In the genomic region with DNA sequence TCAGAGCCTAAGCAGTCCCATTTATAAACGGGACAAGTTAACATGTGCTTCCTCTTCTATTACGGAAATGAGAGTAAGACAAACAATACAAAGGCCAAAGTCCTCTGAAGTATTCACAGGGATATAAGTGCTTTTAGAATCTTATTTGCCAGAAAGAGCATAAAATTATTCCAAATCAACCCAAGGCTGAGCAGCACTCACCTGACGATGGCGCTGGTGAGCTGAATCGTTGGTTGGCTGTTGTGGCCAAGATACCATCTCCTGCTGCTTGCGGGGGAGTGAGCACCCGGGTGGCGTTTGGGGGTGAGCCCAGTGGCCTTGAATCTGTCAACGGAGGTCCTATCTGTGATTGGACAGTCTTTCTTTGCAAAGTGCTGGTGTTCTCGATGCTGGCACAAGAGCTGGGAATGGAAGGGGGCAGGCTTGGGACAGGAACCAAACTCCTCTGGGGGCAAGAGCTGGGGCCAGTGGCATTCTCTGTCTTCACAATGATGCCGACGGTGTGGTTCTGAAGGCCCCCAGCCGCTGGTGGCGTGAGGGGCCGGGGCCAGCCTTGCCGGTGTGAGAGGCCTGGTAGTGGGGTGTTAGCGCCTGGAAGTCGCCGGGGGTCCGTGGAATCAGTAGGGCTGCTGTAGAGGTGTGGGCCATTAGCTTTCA, we compare ENCODE assay signal across 10 cellular contexts. TPM values are rescaled to one million over a fixed set of nuclear protein-coding genes. Genes with fewer than 3 reads are reported as not detected.
DNase-seq lines count a peak whose midpoint lies in the region; ATAC-seq, FAIRE-seq and TF ChIP-seq lines count a peak whose summit lies in the region.
"Had no signal": no experiment of that assay in that cellular context is flagged by ENCODE, and none has a peak within 500 bp of the region (broad histone marks: within the 10 kb centered on the region; RNA-seq: fewer than 3 reads in every experiment).

No MANE protein-coding gene starts in this region.

- CTCF ChIA-PET in HCT116 (lab: Charles Lee), result interaction anchor here (0.8 kb wide), 1 partner anchor 39 kb away, joined by 3 read pairs; a partner anchor contains a TSS
- CTCF ChIA-PET in K562 (lab: Yijun Ruan, JAX; ENCODE audit: low intra/inter-chr PET ratio), result interaction anchor here (0.6 to 1.2 kb wide), 3 partner anchors 41 to 297 kb away, joined by 3 to 6 read pairs (median 3); no protein-coding TSS in a partner anchor

- H2AFZ ChIP-seq in HCT116 (ENCODE audit: low read depth, low read length, poor library complexity, severe bottlenecking), result no peak overlapping the region
- no peak overlapping the region for H2AFZ ChIP-seq in K562 (ENCODE audit: low read depth, low read length)

- FAIRE-seq in K562 (lab: Jason Lieb, UNC), result peak; percentile 94

- in situ Hi-C loops in K562 (cut with MboI), result no loop called here

- ATAC-seq in HCT116 (0 out of 2 replicates have a peak, but pooled peaks have one; percentile 15), K562 (peak; percentile 89), lower lobe of right lung (peak; percentile 4 to 53)

- H3K9ac ChIP-seq in HCT116 (ENCODE audit: low read length), result no peak overlapping the region
- H3K9ac ChIP-seq in K562 (ENCODE audit: insufficient read depth in 1 of 2, low read depth in 2 of 2, low read length in 2 of 2), result peak overlapping the region in 1 of 2 experiments; percentile 72; a peak in 2 of 4 replicates

- H3K27ac ChIP-seq in HCT116 (ENCODE audit: low read depth, low read length) (no peak overlapping the region; the same call in 1 of the 2 replicates), K562 (ENCODE audit: extremely low read depth, low read depth, low read length) (peak overlapping the region; percentile 19; the same call in 2 of the 3 replicates), lower lobe of right lung (no peak overlapping the region)

- H3K27me3 ChIP-seq in HCT116 (ENCODE audit: insufficient read depth, low read length) (no peaks in the 10 kb centered on the region), K562 (ENCODE audit: control insufficient read depth in 2 of 2, insufficient read depth in 2 of 2, low read length in 2 of 2) (no peaks in the 10 kb centered on the region), lower lobe of right lung (ENCODE audit: low read depth) (no peaks in the 10 kb centered on the region)

- RAD21 ChIA-PET in HCT116 (lab: Charles Lee; ENCODE audit: low non-redundant PET in 1 of 2, low total read pairs in 2 of 2, uncharacterized antibody in 2 of 2, unreplicated experiment in 2 of 2), result no interaction called here

- TF ChIP-seq RAD21 in HCT116 (IDR thresholded peaks at IDR 0.05; ENCODE audit: low read depth) (no peak), K562 (CRISPR knock-in tag; conservative IDR thresholded peaks at IDR 0.05 in 1 of 2, IDR thresholded peaks at IDR 0.05 in 1 of 2) (peak; percentile 73 to 74)

- no peaks in the 10 kb centered on the region for H3K9me2 ChIP-seq in HCT116 (ENCODE audit: insufficient read depth)

- H3K36me3 ChIP-seq in HCT116 (ENCODE audit: control insufficient read depth in 1 of 2, insufficient read depth in 2 of 2, low read length in 2 of 2) (peaks cover 76 to 89% of the 10 kb centered on the region in 2 experiments), K562 (ENCODE audit: control insufficient read depth, insufficient read depth, low read length) (peaks cover 95% of the 10 kb centered on the region), lower lobe of right lung (peaks cover 99% of the 10 kb centered on the region)

- DNase-seq in AG09319 (ENCODE audit: extremely low read depth, low read depth), result no peak
- no peak for DNase-seq in HCT116 (ENCODE audit: low read depth, low spot score)
- DNase-seq in K562 (ENCODE audit: extremely low read depth in 1 of 4, low spot score in 3 of 4), result peak; percentile 91 to 98 (median 94)
- DNase-seq in lower lobe of right lung, result peak; percentile 50
- no peak for DNase-seq in amniotic stem cell (lab: John Stamatoyannopoulos, UW)
- DNase-seq in cortex of kidney (lab: John Stamatoyannopoulos, UW), result no peak
- DNase-seq in middle frontal gyrus (ENCODE audit: extremely low spot score, low spot score), result no peak
- no peak for DNase-seq in T1000 (lab: John Stamatoyannopoulos, UW)
- DNase-seq: NCI-H2107, T-helper 1 cell had no signal

- H3K4me1 ChIP-seq in HCT116 (ENCODE audit: control insufficient read depth in 1 of 2, insufficient read depth in 2 of 2, low read length in 2 of 2) (no peaks in the 10 kb centered on the region), K562 (replicated peaks in 1 of 2; ENCODE audit: control insufficient read depth in 2 of 2, insufficient read depth in 2 of 2, low read length in 2 of 2) (peaks cover 31 to 36% of the 10 kb centered on the region in 2 experiments), lower lobe of right lung (peaks cover 28% of the 10 kb centered on the region)

- POLR2A ChIA-PET in HCT116 (lab: Charles Lee), result no interaction called here
- POLR2A ChIA-PET in K562 (lab: Yijun Ruan, JAX), result interaction anchor here (0.5 to 2.0 kb wide), 15 partner anchors 13 to 787 kb away, joined by 3 to 15 read pairs (median 4); a partner anchor contains a TSS

- BruUV-seq in HCT116 (replicated peaks; lab: Mats Ljungman, UMichigan) (no TSS peak), K562 (replicated peaks; lab: Mats Ljungman, UMichigan) (no TSS peak)

- H4K20me1 ChIP-seq in HCT116 (ENCODE audit: insufficient read depth) (no peaks in the 10 kb centered on the region), K562 (replicated peaks; ENCODE audit: control insufficient read depth, insufficient read depth, low read length) (peaks cover 6% of the 10 kb centered on the region)

- no peak for TF ChIP-seq POLR2A in HCT116 (IDR thresholded peaks at IDR 0.05; ENCODE audit: borderline replicate concordance, extremely low read depth, insufficient read depth, insufficient read length)
- TF ChIP-seq POLR2A in K562 (conservative IDR thresholded peaks at IDR 0.05), result no peak; the same call in 1 of the 2 replicates

- TF ChIP-seq EP300 in K562 (IDR thresholded peaks at IDR 0.05; ENCODE audit: low read length), result peak; percentile 75; the same call in 1 of the 2 replicates

- no peaks in the 10 kb centered on the region for H3K9me3 ChIP-seq in HCT116 (ENCODE audit: control insufficient read depth in 1 of 2, insufficient read depth in 1 of 2, low read depth in 1 of 2, low read length in 2 of 2)
- peaks cover 4% of the 10 kb centered on the region; the same call in 1 of the 2 replicates for H3K9me3 ChIP-seq in K562 (replicated peaks; ENCODE audit: control insufficient read depth, insufficient read depth, low read depth, low read length)
- no peaks in the 10 kb centered on the region for H3K9me3 ChIP-seq in lower lobe of right lung

- H3K4me3 ChIP-seq in HCT116 (replicated peaks in 1 of 2; ENCODE audit: low read depth in 1 of 2, low read length in 2 of 2) (no peak overlapping the region), K562 (no peak overlapping the region), lower lobe of right lung (no peak overlapping the region)

- H3K79me2 ChIP-seq in HCT116 (ENCODE audit: insufficient read depth, low read length) (no peaks in the 10 kb centered on the region), K562 (ENCODE audit: control insufficient read depth, insufficient read depth, low read length) (peaks cover 5% of the 10 kb centered on the region; the same call in 1 of the 3 replicates)

- WGBS in K562 (ENCODE audit: insufficient coverage, low coverage, missing lambda C conversion rate), result 42% methylated on average over 20 of the region's 20 CpGs

- peak; percentile 3 for TF ChIP-seq CTCF in AG09319 (IDR thresholded peaks at IDR 0.05; ENCODE audit: low read depth, low read length)
- peak in 2 of 3 experiments; percentile 20 to 52; a peak in 2 of 6 replicates for TF ChIP-seq CTCF in HCT116 (IDR thresholded peaks at IDR 0.05 in 2 of 3, conservative IDR thresholded peaks at IDR 0.05 in 1 of 3; ENCODE audit: borderline replicate concordance in 1 of 3, insufficient read depth in 1 of 3, low read depth in 2 of 3, low read length in 2 of 3)
- peak; percentile 90 to 98 (median 92) for TF ChIP-seq CTCF in K562 (IDR thresholded peaks at IDR 0.05 in 2 of 3, conservative IDR thresholded peaks at IDR 0.05 in 1 of 3; ENCODE audit: insufficient read depth in 2 of 3, low read depth in 1 of 3, low read length in 3 of 3)
- peak; percentile 43 for TF ChIP-seq CTCF in lower lobe of right lung (IDR thresholded peaks at IDR 0.05)

- intact Hi-C loops in HCT116 (cut with micrococcal nuclease), result no loop called here
- intact Hi-C loops in K562 (cut with micrococcal nuclease), result no loop called here
- intact Hi-C loops in lower lobe of right lung (cut with DNase I), result loop anchor here (10.0 kb wide), 1 partner anchor 148 kb away; no protein-coding TSS in a partner anchor

- H3K9me1 ChIP-seq in K562 (ENCODE audit: control insufficient read depth, insufficient read depth, low read length), result peaks cover 5% of the 10 kb centered on the region

- no peak overlapping the region for H3K4me2 ChIP-seq in HCT116 (ENCODE audit: low read length)
- H3K4me2 ChIP-seq in K562 (ENCODE audit: insufficient read depth, low read length), result no peak overlapping the region

RNA-seq across cellular contexts. Expression of a gene that starts 9.5 kb away (rescaled TPM):
- 13.5 TPM for total RNA-seq in HCT116 (2021; ENCODE audit: unreplicated experiment)
- 5.6 and 7.3 TPM in 2 replicates for polyA plus RNA-seq in HCT116 (2012)
- 64.4 and 82.9 TPM in 2 replicates for total RNA-seq in K562 (2011; cell fraction: chromatin; rRNA removed; ENCODE audit: low replicate concordance)
- total RNA-seq in K562 (2011; cell fraction: nucleolus; rRNA removed), result 76.9 and 79.7 TPM in 2 replicates
- total RNA-seq in K562 (2011; cell fraction: nucleoplasm; rRNA removed), result 79.7 and 82.1 TPM in 2 replicates
- 52.3 and 56.7 TPM in 2 replicates for total RNA-seq in K562 (2014; rRNA removed)
- total RNA-seq in K562 (2014; rRNA removed; fragmentation: Illumina TruSeq; extraction: Trizol), result 21.5 and 25.2 TPM in 2 replicates
- 31.2 and 33.5 TPM in 2 replicates for total RNA-seq in K562 (2015; rRNA removed; fragmentation: Illumina TruSeq; extraction: Trizol)
- 39.5 and 42.4 TPM in 2 replicates for total RNA-seq in K562 (2021)
- polyA plus RNA-seq in K562 (2011; rRNA removed), result 26.9 and 36.3 TPM in 2 replicates
- 40.5 and 70.4 TPM in 2 replicates for polyA plus RNA-seq in K562 (2011; cell fraction: cytosol; rRNA removed)
- polyA plus RNA-seq in K562 (2011; cell fraction: nucleus; rRNA removed), result 24.6 and 32.8 TPM in 2 replicates
- 19.4 and 24.0 TPM in 2 replicates for polyA plus RNA-seq in K562 (2012)
- 30.2 and 32.3 TPM in 2 replicates for polyA plus RNA-seq in K562 (2014; fragmentation: Illumina TruSeq; extraction: Trizol)
- polyA plus RNA-seq in K562 (2014; fragmentation: Nextera tagmentation; extraction: Ambion mirVana), result under 1 TPM in 1 of 2 experiments, not detected in 1; 0.32 TPM
- polyA plus RNA-seq in K562 (2014; rRNA removed), result 44.9 and 53.3 TPM in 2 replicates
- polyA minus RNA-seq in K562 (2011; rRNA and poly(A)+ RNA removed), result 25.0 and 26.0 TPM in 2 replicates
- polyA minus RNA-seq in K562 (2011; cell fraction: cytosol; rRNA and poly(A)+ RNA removed), result 14.7 and 20.7 TPM in 2 replicates
- polyA minus RNA-seq in K562 (2011; cell fraction: nucleus; rRNA and poly(A)+ RNA removed), result 16.6 and 16.9 TPM in 2 replicates
- total RNA-seq in lower lobe of right lung, result 10.6 TPM

RNA-seq across cellular contexts. Expression of a gene that starts 14.9 kb away (rescaled TPM):
- 98.1 TPM for total RNA-seq in HCT116 (2021; ENCODE audit: unreplicated experiment)
- 58.9 and 59.8 TPM in 2 replicates for polyA plus RNA-seq in HCT116 (2012)
- total RNA-seq in K562 (2011; cell fraction: chromatin; rRNA removed; ENCODE audit: low replicate concordance), result 71.3 and 104 TPM in 2 replicates
- 66.8 and 70.7 TPM in 2 replicates for total RNA-seq in K562 (2011; cell fraction: nucleolus; rRNA removed)
- 69.2 and 74.4 TPM in 2 replicates for total RNA-seq in K562 (2011; cell fraction: nucleoplasm; rRNA removed)
- total RNA-seq in K562 (2014; rRNA removed), result 41.7 and 47.7 TPM in 2 replicates
- 22.8 and 28.5 TPM in 2 replicates for total RNA-seq in K562 (2014; rRNA removed; fragmentation: Illumina TruSeq; extraction: Trizol)
- 38.1 and 40.6 TPM in 2 replicates for total RNA-seq in K562 (2015; rRNA removed; fragmentation: Illumina TruSeq; extraction: Trizol)
- 138 and 143 TPM in 2 replicates for total RNA-seq in K562 (2021)
- 90.8 and 99.7 TPM in 2 replicates for polyA plus RNA-seq in K562 (2011; rRNA removed)
- polyA plus RNA-seq in K562 (2011; cell fraction: cytosol; rRNA removed), result 118 and 151 TPM in 2 replicates
- 86.5 and 110 TPM in 2 replicates for polyA plus RNA-seq in K562 (2011; cell fraction: nucleus; rRNA removed)
- polyA plus RNA-seq in K562 (2012), result 106 and 168 TPM in 2 replicates
- 87.8 and 95.5 TPM in 2 replicates for polyA plus RNA-seq in K562 (2014; fragmentation: Illumina TruSeq; extraction: Trizol)
- 10 to 100 TPM; 17.5 to 30.1 TPM for polyA plus RNA-seq in K562 (2014; fragmentation: Nextera tagmentation; extraction: Ambion mirVana)
- 72.2 and 72.7 TPM in 2 replicates for polyA plus RNA-seq in K562 (2014; rRNA removed)
- 114 and 143 TPM in 2 replicates for polyA minus RNA-seq in K562 (2011; rRNA and poly(A)+ RNA removed)
- polyA minus RNA-seq in K562 (2011; cell fraction: cytosol; rRNA and poly(A)+ RNA removed), result 86.6 and 88.6 TPM in 2 replicates
- 16.2 and 18.3 TPM in 2 replicates for polyA minus RNA-seq in K562 (2011; cell fraction: nucleus; rRNA and poly(A)+ RNA removed)
- 170 TPM for total RNA-seq in lower lobe of right lung

RNA-seq across cellular contexts. Expression of a gene that starts 38.9 kb away (rescaled TPM):
- total RNA-seq in HCT116 (2021; ENCODE audit: unreplicated experiment) (35.7 TPM), K562 (2014; rRNA removed) (17.7 and 18.7 TPM in 2 replicates), K562 (2014; rRNA removed; fragmentation: Illumina TruSeq; extraction: Trizol) (8.2 and 8.3 TPM in 2 replicates), K562 (2015; rRNA removed; fragmentation: Illumina TruSeq; extraction: Trizol) (10.4 and 12.0 TPM in 2 replicates), K562 (2021) (24.0 and 31.3 TPM in 2 replicates), lower lobe of right lung (36.2 TPM)
- polyA plus RNA-seq in HCT116 (2012), result 29.2 and 33.0 TPM in 2 replicates
- 126 and 135 TPM in 2 replicates for total RNA-seq in K562 (2011; cell fraction: chromatin; rRNA removed; ENCODE audit: low replicate concordance)
- 70.4 and 78.8 TPM in 2 replicates for total RNA-seq in K562 (2011; cell fraction: nucleolus; rRNA removed)
- 90.9 and 130 TPM in 2 replicates for total RNA-seq in K562 (2011; cell fraction: nucleoplasm; rRNA removed)
- polyA plus RNA-seq in K562 (2011; rRNA removed) (13.5 and 27.0 TPM in 2 replicates), K562 (2014; fragmentation: Illumina TruSeq; extraction: Trizol) (19.9 and 21.4 TPM in 2 replicates), K562 (2014; fragmentation: Nextera tagmentation; extraction: Ambion mirVana) (1 to 10 TPM in 1 of 2 experiments, under 1 TPM in 1; 0.82 to 1.1 TPM), K562 (2014; rRNA removed) (21.5 and 21.8 TPM in 2 replicates)
- 17.1 and 19.2 TPM in 2 replicates for polyA plus RNA-seq in K562 (2011; cell fraction: cytosol; rRNA removed)
- polyA plus RNA-seq in K562 (2011; cell fraction: nucleus; rRNA removed), result 115 and 157 TPM in 2 replicates
- 27.6 and 28.9 TPM in 2 replicates for polyA plus RNA-seq in K562 (2012)
- 18.1 and 18.7 TPM in 2 replicates for polyA minus RNA-seq in K562 (2011; rRNA and poly(A)+ RNA removed)
- polyA minus RNA-seq in K562 (2011; cell fraction: cytosol; rRNA and poly(A)+ RNA removed), result 12.2 and 15.7 TPM in 2 replicates
- polyA minus RNA-seq in K562 (2011; cell fraction: nucleus; rRNA and poly(A)+ RNA removed), result 23.6 and 27.0 TPM in 2 replicates

RNA-seq across cellular contexts. Expression of a gene that starts 57.6 kb away (rescaled TPM):
- 52.0 TPM for total RNA-seq in HCT116 (2021; ENCODE audit: unreplicated experiment)
- polyA plus RNA-seq in HCT116 (2012), result 48.8 and 59.9 TPM in 2 replicates
- total RNA-seq in K562 (2011; cell fraction: chromatin; rRNA removed; ENCODE audit: low replicate concordance), result 47.5 and 136 TPM in 2 replicates
- total RNA-seq in K562 (2011; cell fraction: nucleolus; rRNA removed), result 90.7 and 91.3 TPM in 2 replicates
- 66.9 and 68.4 TPM in 2 replicates for total RNA-seq in K562 (2011; cell fraction: nucleoplasm; rRNA removed)
- 65.2 and 82.2 TPM in 2 replicates for total RNA-seq in K562 (2014; rRNA removed)
- total RNA-seq in K562 (2014; rRNA removed; fragmentation: Illumina TruSeq; extraction: Trizol), result 35.9 and 37.5 TPM in 2 replicates
- total RNA-seq in K562 (2015; rRNA removed; fragmentation: Illumina TruSeq; extraction: Trizol), result 42.2 and 44.8 TPM in 2 replicates
- total RNA-seq in K562 (2021), result 97.5 and 98.3 TPM in 2 replicates
- polyA plus RNA-seq in K562 (2011; rRNA removed), result 123 and 132 TPM in 2 replicates
- 145 and 255 TPM in 2 replicates for polyA plus RNA-seq in K562 (2011; cell fraction: cytosol; rRNA removed)
- 106 and 137 TPM in 2 replicates for polyA plus RNA-seq in K562 (2011; cell fraction: nucleus; rRNA removed)
- polyA plus RNA-seq in K562 (2012), result 90.4 and 103 TPM in 2 replicates
- 143 and 149 TPM in 2 replicates for polyA plus RNA-seq in K562 (2014; fragmentation: Illumina TruSeq; extraction: Trizol)
- polyA plus RNA-seq in K562 (2014; fragmentation: Nextera tagmentation; extraction: Ambion mirVana), result 100 to 1,000 TPM; 306 to 351 TPM
- 106 and 135 TPM in 2 replicates for polyA plus RNA-seq in K562 (2014; rRNA removed)
- polyA minus RNA-seq in K562 (2011; rRNA and poly(A)+ RNA removed), result 74.6 and 135 TPM in 2 replicates
- polyA minus RNA-seq in K562 (2011; cell fraction: cytosol; rRNA and poly(A)+ RNA removed), result 72.4 and 111 TPM in 2 replicates
- 45.1 and 67.7 TPM in 2 replicates for polyA minus RNA-seq in K562 (2011; cell fraction: nucleus; rRNA and poly(A)+ RNA removed)
- 26.1 TPM for total RNA-seq in lower lobe of right lung

Comparison
In these comparisons a context has a peak if more than half of its experiments do, and no peak if none do; other contexts are left out.
1. DNase-seq: peak in K562 (4 of 4) and lower lobe of right lung (single experiment); none in AG09319 (single experiment), HCT116 (single experiment), amniotic stem cell (single experiment), cortex of kidney (single experiment), middle frontal gyrus (single experiment) and T1000 (single experiment).
2. CTCF ChIP-seq: peak in every context shown above with its lines; median percentile 92 in K562; 43 in lower lobe of right lung; 36 in HCT116; 3 in AG09319.
3. ATAC-seq: peak in every context shown above with its lines; median percentile 89 in K562; 28 in lower lobe of right lung; 15 in HCT116.